Comparison of ENCODE assay signal across 20 cellular contexts in genomic region chr15:100191161-100191560, GRCh38.
A peak's percentile ranks its signal among the peaks of the same experiment; 100 is the strongest.
DNase-seq lines count a peak whose midpoint lies in the region; ATAC-seq, FAIRE-seq and TF ChIP-seq lines count a peak whose summit lies in the region.
"Had no signal": no experiment of that assay in that cellular context is flagged by ENCODE, and none has a peak within 500 bp of the region (broad histone marks: within the 10 kb centered on the region; RNA-seq: fewer than 3 reads in every experiment).

No MANE protein-coding gene starts in this region.

- no peaks in the 10 kb centered on the region for H3K36me3 ChIP-seq in GM12878 (ENCODE audit: control insufficient read depth in 2 of 2, insufficient read depth in 2 of 2, low read length in 1 of 2)
- H3K36me3 ChIP-seq in BE2C, result no peaks in the 10 kb centered on the region

- ATAC-seq in GM19023 (IDR thresholded peaks at IDR 0.05; ENCODE audit: unreplicated experiment) (peak; percentile 48), HG02852 (IDR thresholded peaks at IDR 0.05; ENCODE audit: unreplicated experiment) (peak; percentile 60), GM12878 (no peak)
- ATAC-seq: body of pancreas had no signal

- H3K27me3 ChIP-seq in GM12878 (replicated peaks in 1 of 2; ENCODE audit: control insufficient read depth in 2 of 2, insufficient read depth in 2 of 2, low read length in 1 of 2) (no peaks in the 10 kb centered on the region), BE2C (no peaks in the 10 kb centered on the region)
- H3K27me3 ChIP-seq: body of pancreas had no signal

- RAD21 ChIA-PET in GM12878 (lab: Charles Lee; ENCODE audit: unreplicated experiment), result no interaction called here

- intact Hi-C loops in GM12878 (cut with micrococcal nuclease; ENCODE audit: unreplicated experiment), result no loop called here
- intact Hi-C loops in posterior vena cava (cut with DNase I), result no loop called here

- H3K4me3 ChIP-seq in GM12878 (no peak overlapping the region), BE2C (ENCODE audit: low read depth, low read length) (no peak overlapping the region)
- H3K4me3 ChIP-seq: body of pancreas had no signal

- no peak overlapping the region for H3K9ac ChIP-seq in GM12878 (ENCODE audit: control insufficient read depth, insufficient read depth, low read length)

- H2AFZ ChIP-seq in GM12878 (ENCODE audit: control insufficient read depth, low read depth, low read length), result no peak overlapping the region

- no peak for TF ChIP-seq POLR2A in GM12878 (IDR thresholded peaks at IDR 0.05; ENCODE audit: low read depth, low read length)

- 34% methylated on average over 8 of the region's 8 CpGs for WGBS in GM12878 (ENCODE audit: insufficient coverage, insufficient replicate concordance, low lambda C conversion rate, missing lambda C conversion rate)

- H3K27ac ChIP-seq in GM12878 (ENCODE audit: control insufficient read depth, insufficient read depth), result no peak overlapping the region
- H3K27ac ChIP-seq: body of pancreas had no signal

- no peak for FAIRE-seq in GM12878 (lab: Jason Lieb, UNC)
- FAIRE-seq: GM18507, islet of Langerhans had no signal

- SMC1A ChIA-PET in GM12878 (lab: Charles Lee; ENCODE audit: uncharacterized antibody, unreplicated experiment), result no interaction called here

- CTCF ChIA-PET in GM12878 (lab: Yijun Ruan, JAX), result no interaction called here

- no peak for TF ChIP-seq EP300 in GM12878 (IDR thresholded peaks at IDR 0.05; ENCODE audit: borderline replicate concordance in 1 of 2, control insufficient read depth in 1 of 2, low read depth in 2 of 2, low read length in 2 of 2)

- in situ Hi-C loops in GM12878 (cut with MboI), result no loop called here

- H3K9me3 ChIP-seq in GM12878 (replicated peaks; ENCODE audit: control insufficient read depth, insufficient read depth, low read length) (no peaks in the 10 kb centered on the region; the same call in 2 of the 3 replicates), BE2C (no peaks in the 10 kb centered on the region)
- H3K9me3 ChIP-seq: body of pancreas had no signal

- DNase-seq in GM12878 (ENCODE audit: low read depth, low spot score) (no peak), posterior vena cava (ENCODE audit: low spot score) (peak; percentile 43), BE2C (no peak), activated gamma-delta T cell (lab: John Stamatoyannopoulos, UW) (no peak), pons (ENCODE audit: low spot score) (no peak)
- DNase-seq: activated CD4-positive, alpha-beta T cell treated with anti-CD3 and anti-CD28 coated beads, Interleukin-2, amount 10 ng/mL, durations not matched to agents 7 days and 5 days; activated T-cell treated with anti-CD3 and anti-CD28 coated beads, Interleukin-2, amount 50 U/mL, for 24 hours; AML-193; body of pancreas; DMS 273 treated with DMSO at 0.1 percent for 48 hours; erythroblast; Karpas-422; NCI-H1436; NCI-H510A; OCI-M1; stimulated activated CD4-positive, alpha-beta T cell treated with anti-CD3 and anti-CD28 coated beads, Interleukin-2, amount 100 ng/mL, for 48 hours had no signal

- no peaks in the 10 kb centered on the region for H4K20me1 ChIP-seq in GM12878 (ENCODE audit: control insufficient read depth, insufficient read depth)

- no peak for TF ChIP-seq RAD21 in GM12878 (IDR thresholded peaks at IDR 0.05; ENCODE audit: insufficient read depth, low read depth, low read length)

- no peak for TF ChIP-seq CTCF in GM12878 (IDR thresholded peaks at IDR 0.05 in 2 of 3, conservative IDR thresholded peaks at IDR 0.05 in 1 of 3; ENCODE audit: control insufficient read depth in 2 of 3, extremely low read depth in 1 of 3, insufficient read depth in 1 of 3, low read depth in 3 of 3, low read length in 3 of 3)
- TF ChIP-seq CTCF in BE2C (IDR thresholded peaks at IDR 0.05; ENCODE audit: low read depth, low read length), result no peak

- BruUV-seq in GM12878 (replicated peaks; lab: Mats Ljungman, UMichigan), result no TSS peak

- peak overlapping the region; percentile 34; the same call in 1 of the 2 replicates for H3K4me2 ChIP-seq in GM12878 (ENCODE audit: control insufficient read depth, insufficient read depth)

- no peaks in the 10 kb centered on the region for H3K79me2 ChIP-seq in GM12878 (ENCODE audit: control insufficient read depth, insufficient read depth, low read length)

- POLR2A ChIA-PET in GM12878 (lab: Charles Lee), result no interaction called here

- H3K4me1 ChIP-seq in GM12878 (ENCODE audit: control insufficient read depth, insufficient read depth, low read length) (peaks cover 3% of the 10 kb centered on the region), BE2C (peaks cover 27% of the 10 kb centered on the region)
- H3K4me1 ChIP-seq: body of pancreas had no signal

TF ChIP-seq in GM12878, 131 proteins besides CTCF, POLR2A, EP300 and RAD21:
- TF ChIP-seq PAX5 (IDR thresholded peaks at IDR 0.05; ENCODE audit: borderline replicate concordance, low read depth, low read length), result peak; percentile 67; the same call in 1 of the 2 replicates
- no peak for TF ChIP-seq NFYA (IDR thresholded peaks at IDR 0.05; ENCODE audit: borderline replicate concordance, low read depth, low read length)
- TF ChIP-seq TCF3 (IDR thresholded peaks at IDR 0.05; ENCODE audit: borderline replicate concordance, insufficient read depth, low read depth, low read length), result 0 out of 2 replicates have a peak, but pooled peaks have one; percentile 58
- TF ChIP-seq USF1 (IDR thresholded peaks at IDR 0.05; ENCODE audit: borderline replicate concordance, extremely low read length, insufficient read depth, low read depth, low read length), result no peak
- TF ChIP-seq RBBP5 (conservative IDR thresholded peaks at IDR 0.05), result no peak
